In genomic region chr13:49995535-49996165, GRCh38 we compare ENCODE assay signal across 8 cellular contexts. TPM values are rescaled to one million over a fixed set of nuclear protein-coding genes. Genes with fewer than 3 reads are reported as not detected.
DNase-seq lines count a peak whose midpoint lies in the region; ATAC-seq and TF ChIP-seq lines count a peak whose summit lies in the region.

No MANE protein-coding gene starts in this region.

- no peak for TF ChIP-seq POLR2A in gastrocnemius medialis (IDR thresholded peaks at IDR 0.05)

- in situ Hi-C loops in gastrocnemius medialis (cut with MboI; ENCODE audit: low sequenced_read_pairs in 4 of 4), result loop anchor here in 3 of 4 donors (10.0 to 25.0 kb wide), 6 partner anchors 89 to 917 kb away; partner anchors contain the start of gene RNASEH2B (in 2 of the 3)

- CTCF ChIA-PET in T-cell (lab: Charles Lee), result interaction anchor here in 1 of 2 donors (0.9 kb wide), 1 partner anchor 916 kb away, joined by 3 read pairs; no protein-coding TSS in a partner anchor

- H3K27ac Mint-ChIP-seq in T-helper 1 cell treated with Interleukin-12 subunit alpha and Interleukin-12 subunit beta and Interleukin-4 antibody, amounts not matched to agents 30 μg/mL and 1 μg/mL, for 36 hours, result peak overlapping the region; percentile 79
- peak overlapping the region; percentile 35 to 52 for H3K27ac Mint-ChIP-seq in T-cell

- H3K36me3 Mint-ChIP-seq in T-helper 1 cell treated with Interleukin-12 subunit alpha and Interleukin-12 subunit beta and Interleukin-4 antibody, amounts not matched to agents 30 μg/mL and 1 μg/mL, for 36 hours (ENCODE audit: low read depth), result peaks cover 25% of the 10 kb centered on the region
- H3K36me3 Mint-ChIP-seq in T-cell, result peaks cover 16% of the 10 kb centered on the region

- no peak for TF ChIP-seq CTCF in fibroblast of pulmonary artery (IDR thresholded peaks at IDR 0.05; ENCODE audit: low read length, missing control alignments)
- TF ChIP-seq CTCF in gastrocnemius medialis (IDR thresholded peaks at IDR 0.05 in 4 of 5, conservative IDR thresholded peaks at IDR 0.05 in 1 of 5), result no peak

- H3K36me3 ChIP-seq in gastrocnemius medialis, result peaks cover 0 to 15% of the 10 kb centered on the region in 2 donors

- no peaks in the 10 kb centered on the region for H3K27me3 Mint-ChIP-seq in T-helper 1 cell treated with Interleukin-12 subunit alpha and Interleukin-12 subunit beta and Interleukin-4 antibody, amounts not matched to agents 30 μg/mL and 1 μg/mL, for 36 hours (ENCODE audit: low read depth)
- H3K27me3 Mint-ChIP-seq in T-cell, result no peaks in the 10 kb centered on the region

- intact Hi-C loops in gastrocnemius medialis (cut with DNase I; ENCODE audit: low total_unique reads), result loop anchor here (2.0 to 5.0 kb wide), 3 partner anchors 59 to 917 kb away; partner anchors contain the start of gene SPRYD7

- DNase-seq in T-helper 1 cell, result no peak
- no peak for DNase-seq in T-cell
- no peak for DNase-seq in fibroblast of pulmonary artery (ENCODE audit: low read depth)
- no peak for DNase-seq in gastrocnemius medialis
- no peak for DNase-seq in activated CD4-positive, alpha-beta T cell treated with anti-CD3 and anti-CD28 coated beads for 4 hours
- DNase-seq in NCI-H526 treated with DMSO at 0.1 percent for 48 hours (lab: John Stamatoyannopoulos, UW), result no peak

- peak overlapping the region; percentile 75 for H3K4me3 Mint-ChIP-seq in T-helper 1 cell treated with Interleukin-12 subunit alpha and Interleukin-12 subunit beta and Interleukin-4 antibody, amounts not matched to agents 30 μg/mL and 1 μg/mL, for 36 hours
- H3K4me3 Mint-ChIP-seq in T-cell, result peak overlapping the region; percentile 74 to 85 (median 75)

- no peaks in the 10 kb centered on the region for H3K27me3 ChIP-seq in gastrocnemius medialis

- POLR2A ChIA-PET in T-cell (lab: Charles Lee), result no interaction called here

- H3K9me3 ChIP-seq in gastrocnemius medialis, result no peaks in the 10 kb centered on the region

- no peaks in the 10 kb centered on the region for H3K9me3 Mint-ChIP-seq in T-helper 1 cell treated with Interleukin-12 subunit alpha and Interleukin-12 subunit beta and Interleukin-4 antibody, amounts not matched to agents 30 μg/mL and 1 μg/mL, for 36 hours
- no peaks in the 10 kb centered on the region for H3K9me3 Mint-ChIP-seq in T-cell

- H3K27ac ChIP-seq in gastrocnemius medialis, result peak overlapping the region; percentile 98 to 100 (median 98)

- H3K4me3 ChIP-seq in fibroblast of pulmonary artery (replicated peaks; ENCODE audit: low read depth, low read length), result peak overlapping the region; percentile 72
- H3K4me3 ChIP-seq in gastrocnemius medialis, result peak overlapping the region; percentile 90 to 97 (median 96)

- no peak for ATAC-seq in T-cell (replicated peaks in 1 of 4)
- no peak for ATAC-seq in gastrocnemius medialis
- no peak for ATAC-seq in HG03571 (IDR thresholded peaks at IDR 0.05; ENCODE audit: unreplicated experiment)

- H3K4me1 Mint-ChIP-seq in T-helper 1 cell treated with Interleukin-12 subunit alpha and Interleukin-12 subunit beta and Interleukin-4 antibody, amounts not matched to agents 30 μg/mL and 1 μg/mL, for 36 hours (ENCODE audit: low read depth), result peaks cover 26% of the 10 kb centered on the region
- peaks cover 33 to 40% (median 39%) of the 10 kb centered on the region in 3 donors for H3K4me1 Mint-ChIP-seq in T-cell

- H3K4me1 ChIP-seq in gastrocnemius medialis, result peaks cover 30 to 31% of the 10 kb centered on the region in 2 donors

RNA-seq across cellular contexts. Expression of gene TRIM13, which starts 1.2 kb away (rescaled TPM):
- total RNA-seq in T-cell, result 10 to 100 TPM; 20.5 to 27.8 (median 23.4) TPM
- total RNA-seq in gastrocnemius medialis, result 10 to 100 TPM; 11.4 to 21.5 (median 19.1) TPM

RNA-seq across cellular contexts. Expression of gene KCNRG, which starts 19.6 kb away (rescaled TPM):
- total RNA-seq in T-cell, result 1 to 10 TPM in 2 of 5 donors, under 1 TPM in 3; 0.47 to 1.5 (median 0.75) TPM
- total RNA-seq in gastrocnemius medialis, result under 1 TPM in 2 of 4 donors, not detected in 2; 0.66 to 0.72 TPM

RNA-seq across cellular contexts. Expression of gene SPRYD7, which starts 59.5 kb away (rescaled TPM):
- total RNA-seq in T-cell (1 to 10 TPM; 1.6 to 4.7 (median 3.2) TPM), gastrocnemius medialis (10 to 100 TPM in 3 of 4 donors, 1 to 10 TPM in 1; 9.8 to 24.7 (median 17.9) TPM)
